Comparison of ENCODE assay signal across 15 cellular contexts in genomic region chr4:2941138-2942036, GRCh38. TPM values are rescaled to one million over a fixed set of nuclear protein-coding genes. Genes with fewer than 3 reads are reported as not detected.
DNase-seq lines count a peak whose midpoint lies in the region; ATAC-seq and TF ChIP-seq lines count a peak whose summit lies in the region.
"Had no signal": no experiment of that assay in that cellular context is flagged by ENCODE, and none has a peak within 500 bp of the region (broad histone marks: within the 10 kb centered on the region; RNA-seq: fewer than 3 reads in every experiment).

No MANE protein-coding gene starts in this region.

- H3K4me3 Mint-ChIP-seq in central memory CD8-positive, alpha-beta T cell = peak overlapping the region; percentile 18
- H3K4me3 Mint-ChIP-seq: H9 had no signal

- POLR2A ChIA-PET in RWPE1 (lab: Yijun Ruan, JAX; ENCODE audit: low non-redundant PET) = no interaction called here

- DNase-seq in activated CD8-positive, alpha-beta memory T cell treated with anti-CD3 and anti-CD28 coated beads for 24 hours = peak; percentile 58
- no peak for DNase-seq in activated CD8-positive, alpha-beta memory T cell treated with anti-CD3 and anti-CD28 coated beads, Interleukin-2, amount 50 U/mL, for 4 hours
- DNase-seq in RWPE1 (ENCODE audit: low spot score) (no peak), sciatic nerve (ENCODE audit: low spot score) (peak; percentile 54)
- no peak for DNase-seq in central memory CD8-positive, alpha-beta T cell (ENCODE audit: low spot score in 2 of 2)
- no peak for DNase-seq in effector CD4-positive, alpha-beta T cell
- DNase-seq: anterior cingulate cortex, DMS79, glutamatergic neuron, H9, NCI-H226 had no signal

- intact Hi-C loops in sciatic nerve (cut with DNase I) = no loop called here

- peaks cover 56% of the 10 kb centered on the region for H3K36me3 Mint-ChIP-seq in central memory CD8-positive, alpha-beta T cell (ENCODE audit: insufficient read depth)

- H3K27ac ChIP-seq in RWPE1 = peak overlapping the region; percentile 92
- H3K27ac ChIP-seq: C4-2B, pancreas had no signal

- no peaks in the 10 kb centered on the region for H3K27me3 Mint-ChIP-seq in central memory CD8-positive, alpha-beta T cell

- TF ChIP-seq CTCF in RWPE1 (conservative IDR thresholded peaks at IDR 0.05; ENCODE audit: low read depth) = no peak

- no peak for ATAC-seq in central memory CD8-positive, alpha-beta T cell (replicated peaks; ENCODE audit: extremely low read depth, poor library complexity, severe bottlenecking)
- no peak for ATAC-seq in sciatic nerve
- ATAC-seq in GM18520 (IDR thresholded peaks at IDR 0.05; ENCODE audit: unreplicated experiment) = no peak
- no peak for ATAC-seq in HG03108 (IDR thresholded peaks at IDR 0.05; ENCODE audit: unreplicated experiment)

- H3K9me3 Mint-ChIP-seq in central memory CD8-positive, alpha-beta T cell = no peaks in the 10 kb centered on the region
- H3K9me3 Mint-ChIP-seq: H9 had no signal

- CTCF ChIA-PET in RWPE1 (lab: Yijun Ruan, JAX) = interaction anchor here (0.6 kb wide), 1 partner anchor 190 kb away, joined by 3 read pairs; no protein-coding TSS in a partner anchor

- peaks cover 43% of the 10 kb centered on the region for H3K4me1 Mint-ChIP-seq in central memory CD8-positive, alpha-beta T cell

- peak overlapping the region; percentile 87 for H3K27ac Mint-ChIP-seq in central memory CD8-positive, alpha-beta T cell (ENCODE audit: low read depth)

RNA-seq across cellular contexts. Expression of gene NOP14, which starts 21.8 kb away (rescaled TPM):
- 20.0 TPM for total RNA-seq in sciatic nerve

RNA-seq across cellular contexts. Expression of gene GRK4, which starts 22.0 kb away (rescaled TPM):
- total RNA-seq in sciatic nerve = 14.8 TPM

Comparison
In these comparisons a context has a peak if more than half of its experiments do, and no peak if none do; other contexts are left out.
1. DNase-seq: peak in activated CD8-positive, alpha-beta memory T cell treated with anti-CD3 and anti-CD28 coated beads for 24 hours (single experiment) and sciatic nerve (single experiment); none in activated CD8-positive, alpha-beta memory T cell treated with anti-CD3 and anti-CD28 coated beads, Interleukin-2, amount 50 U/mL, for 4 hours (single experiment), RWPE1 (single experiment), central memory CD8-positive, alpha-beta T cell (0 of 2) and effector CD4-positive, alpha-beta T cell (single experiment).